8 cellular contexts compared by ENCODE assay signal in genomic region chr7:148262721-148263229, GRCh38.
DNase-seq lines count a peak whose midpoint lies in the region; ATAC-seq and TF ChIP-seq lines count a peak whose summit lies in the region.

No MANE protein-coding gene starts in this region.

- H3K27me3 Mint-ChIP-seq in T-cell: peaks cover 13 to 14% of the 10 kb centered on the region in 2 donors

- H3K27ac ChIP-seq in adrenal gland (no peak overlapping the region), right cardiac atrium (ENCODE audit: low read length) (no peak overlapping the region)

- peak; percentile 31 for DNase-seq in EL
- no peak for DNase-seq in LNCaP clone FGC (ENCODE audit: low read depth)
- peak in 32 of 34 experiments; percentile 10 to 64 (median 42) for DNase-seq in T-cell
- peak; percentile 50 to 88 (median 68) for DNase-seq in adrenal gland
- peak; percentile 59 to 88 (median 86) for DNase-seq in right cardiac atrium
- DNase-seq in retinal pigment epithelial cell (ENCODE audit: low read depth): no peak

- no peaks in the 10 kb centered on the region for H3K36me3 Mint-ChIP-seq in T-cell

- H3K4me1 ChIP-seq in adrenal gland (replicated peaks in 1 of 2): peaks cover 0 to 7% of the 10 kb centered on the region in 2 donors
- H3K4me1 ChIP-seq in right cardiac atrium (ENCODE audit: control insufficient read depth, insufficient read depth, low read length): no peaks in the 10 kb centered on the region

- CTCF ChIA-PET in T-cell (lab: Charles Lee): interaction anchor here in 1 of 2 donors (0.6 to 1.0 kb wide), 2 partner anchors 21 to 42 kb away, joined by 3 read pairs; no protein-coding TSS in a partner anchor

- 4 to 8% (median 6%) methylated on average over 18 of the region's 18 CpGs for WGBS in adrenal gland, 4 donors
- WGBS in right cardiac atrium: 7% methylated on average over 18 of the region's 18 CpGs

- peak overlapping the region in 2 of 3 donors; percentile 50 to 65 for H3K4me3 Mint-ChIP-seq in T-cell

- intact Hi-C loops in adrenal gland (cut with DNase I): no loop called here
- intact Hi-C loops in right cardiac atrium (cut with DNase I): loop anchor here in 2 of 4 donors (5.0 to 10.0 kb wide), 2 partner anchors 702 to 1015 kb away; no protein-coding TSS in a partner anchor

- no peaks in the 10 kb centered on the region for H3K27me3 ChIP-seq in adrenal gland
- H3K27me3 ChIP-seq in right cardiac atrium (ENCODE audit: control insufficient read depth, insufficient read depth): no peaks in the 10 kb centered on the region

- TF ChIP-seq CTCF in LNCaP clone FGC (IDR thresholded peaks at IDR 0.05; ENCODE audit: control insufficient read depth, extremely low read depth, insufficient read depth) (peak; percentile 92), adrenal gland (IDR thresholded peaks at IDR 0.05) (peak; percentile 78 to 97 (median 85)), retinal pigment epithelial cell (conservative IDR thresholded peaks at IDR 0.05; ENCODE audit: low read depth, low read length) (peak; percentile 94)

- POLR2A ChIA-PET in T-cell (lab: Charles Lee): no interaction called here

- H3K4me1 Mint-ChIP-seq in T-cell: peaks cover 9 to 14% (median 13%) of the 10 kb centered on the region in 3 donors

- ATAC-seq in GM21786 (IDR thresholded peaks at IDR 0.05; ENCODE audit: unreplicated experiment) (peak; percentile 80), T-cell (replicated peaks in 1 of 4) (peak; percentile 49 to 81 (median 64)), right cardiac atrium (peak; percentile 74 to 85), GM21447 (IDR thresholded peaks at IDR 0.05; ENCODE audit: unreplicated experiment) (no peak)

- no peaks in the 10 kb centered on the region for H3K36me3 ChIP-seq in adrenal gland (replicated peaks in 1 of 2)

- H3K4me3 ChIP-seq in LNCaP clone FGC (ENCODE audit: low read depth, low read length) (no peak overlapping the region), adrenal gland (no peak overlapping the region), right cardiac atrium (ENCODE audit: low read length) (no peak overlapping the region), retinal pigment epithelial cell (ENCODE audit: low read length) (no peak overlapping the region)

- no peaks in the 10 kb centered on the region for H3K9me3 ChIP-seq in adrenal gland (replicated peaks in 1 of 3)
- H3K9me3 ChIP-seq in right cardiac atrium (ENCODE audit: control insufficient read depth, low read length): no peaks in the 10 kb centered on the region

- H3K9me3 Mint-ChIP-seq in T-cell: no peaks in the 10 kb centered on the region

- no peak overlapping the region for H3K27ac Mint-ChIP-seq in T-cell

- no peak for TF ChIP-seq POLR2A in adrenal gland (IDR thresholded peaks at IDR 0.05)

Comparison
In these comparisons a context has a peak if more than half of its experiments do, and no peak if none do; other contexts are left out.
1. DNase-seq: peak in EL (single experiment), T-cell (32 of 34), adrenal gland (7 of 7) and right cardiac atrium (3 of 3); none in LNCaP clone FGC (single experiment) and retinal pigment epithelial cell (single experiment).
2. Peak in every context shown above with its lines, with median percentiles within 50 percentile points of each other: CTCF ChIP-seq.